Comparison of ENCODE assay signal across 13 cellular contexts in genomic region chr20:44620030-44620429, GRCh38.
"Had no signal": no experiment of that assay in that cellular context is flagged by ENCODE, and none has a peak within 500 bp of the region (broad histone marks: within the 10 kb centered on the region; RNA-seq: fewer than 3 reads in every experiment).

No MANE protein-coding gene starts in this region.

- H3K4me3 Mint-ChIP-seq: endodermal cell; stimulated activated naive CD8-positive, alpha-beta T cell treated with anti-CD3 and anti-CD28 coated beads, Interleukin-15, Interleukin-2, amounts not matched to agents 100 ng/mL and 50 ng/mL, for 24 hours; T-helper 1 cell treated with Interleukin-12 subunit alpha and Interleukin-12 subunit beta and Interleukin-4 antibody, amounts not matched to agents 30 μg/mL and 1 μg/mL, for 36 hours had no signal

- ATAC-seq: gastroesophageal sphincter, left cardiac atrium had no signal

- DNase-seq: activated CD4-positive, alpha-beta T cell treated with anti-CD3 and anti-CD28 coated beads for 4 hours; activated naive CD4-positive, alpha-beta T cell treated with anti-CD3 and anti-CD28 coated beads, Interleukin-2, amount 50 U/mL, for 16 hours; activated T-cell treated with anti-CD3 and anti-CD28 coated beads for 4 hours; endodermal cell; left cardiac atrium; stimulated activated CD4-positive, alpha-beta T cell treated with anti-CD3 and anti-CD28 coated beads, Interleukin-15, amount 100 ng/mL, for 24 hours; stimulated activated CD4-positive, alpha-beta T cell treated with anti-CD3 and anti-CD28 coated beads, Interleukin-4, amount 100 ng/mL, for 24 hours; trophoblast cell had no signal

- H3K4me3 ChIP-seq: gastroesophageal sphincter, skin epidermis, suprapubic skin had no signal

- H3K27ac Mint-ChIP-seq: endodermal cell; stimulated activated naive CD8-positive, alpha-beta T cell treated with anti-CD3 and anti-CD28 coated beads, Interleukin-15, Interleukin-2, amounts not matched to agents 100 ng/mL and 50 ng/mL, for 24 hours had no signal

- H3K9me3 ChIP-seq: gastroesophageal sphincter, suprapubic skin had no signal

- H3K27me3 ChIP-seq: gastroesophageal sphincter, suprapubic skin had no signal

- H3K9me3 Mint-ChIP-seq: stimulated activated naive CD8-positive, alpha-beta T cell treated with anti-CD3 and anti-CD28 coated beads, Interleukin-15, Interleukin-2, amounts not matched to agents 100 ng/mL and 50 ng/mL, for 24 hours had no signal

- H3K27me3 Mint-ChIP-seq: stimulated activated naive CD8-positive, alpha-beta T cell treated with anti-CD3 and anti-CD28 coated beads, Interleukin-15, Interleukin-2, amounts not matched to agents 100 ng/mL and 50 ng/mL, for 24 hours had no signal

- H3K27ac ChIP-seq: skin epidermis, suprapubic skin had no signal
